In the genomic region with DNA sequence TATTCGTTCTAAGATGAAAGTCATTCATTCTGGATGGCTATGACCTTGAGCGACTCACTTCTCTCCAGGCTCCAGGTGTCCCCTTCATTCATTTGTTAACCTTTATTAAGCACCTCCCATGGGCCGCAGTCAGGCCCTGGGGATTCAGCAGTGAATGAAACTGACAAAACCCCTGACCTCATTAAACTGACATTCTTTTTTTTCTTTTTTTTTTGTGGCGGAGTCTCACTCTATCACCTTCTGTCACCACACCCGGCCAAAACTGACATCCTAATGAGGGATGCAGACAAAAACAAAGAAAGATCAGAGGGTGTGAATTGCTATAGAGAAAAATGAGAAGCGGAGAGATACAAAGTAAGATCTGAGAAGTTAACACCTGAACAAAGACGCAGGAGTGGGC, we compare ENCODE assay signal across 13 cellular contexts. TPM values are rescaled to one million over a fixed set of nuclear protein-coding genes. Genes with fewer than 3 reads are reported as not detected.
DNase-seq lines count a peak whose midpoint lies in the region; ATAC-seq, FAIRE-seq and TF ChIP-seq lines count a peak whose summit lies in the region.
"Had no signal": no experiment of that assay in that cellular context is flagged by ENCODE, and none has a peak within 500 bp of the region (broad histone marks: within the 10 kb centered on the region; RNA-seq: fewer than 3 reads in every experiment).

No MANE protein-coding gene starts in this region.

- no peaks in the 10 kb centered on the region for H3K4me1 Mint-ChIP-seq in activated naive CD8-positive, alpha-beta T cell treated with anti-CD3 and anti-CD28 coated beads, Interleukin-2, amount 50 U/mL, for 24 hours
- peaks cover 2% of the 10 kb centered on the region for H3K4me1 Mint-ChIP-seq in activated naive CD8-positive, alpha-beta T cell treated with anti-CD3 and anti-CD28 coated beads for 36 hours

- H3K9me3 ChIP-seq in IMR-90 (ENCODE audit: control insufficient read depth, insufficient read depth, low read length) (no peaks in the 10 kb centered on the region), GM12878 (replicated peaks; ENCODE audit: control insufficient read depth, insufficient read depth, low read length) (no peaks in the 10 kb centered on the region), neuronal stem cell (replicated peaks in 1 of 2; ENCODE audit: control insufficient read depth in 2 of 2, insufficient read depth in 1 of 2, low read depth in 1 of 2, low read length in 2 of 2) (no peaks in the 10 kb centered on the region), lower lobe of right lung (no peaks in the 10 kb centered on the region)
- H3K9me3 ChIP-seq: Caco-2 had no signal

- TF ChIP-seq RAD21 in IMR-90 (IDR thresholded peaks at IDR 0.05; ENCODE audit: low read length) (no peak), GM12878 (IDR thresholded peaks at IDR 0.05; ENCODE audit: insufficient read depth, low read depth, low read length) (no peak)

- SMC1A ChIA-PET in GM12878 (lab: Charles Lee; ENCODE audit: uncharacterized antibody, unreplicated experiment): interaction anchor here (0.8 to 1.2 kb wide), 6 partner anchors 17 to 380 kb away, joined by 3 to 5 read pairs (median 3); no protein-coding TSS in a partner anchor

- H3K4me2 ChIP-seq in IMR-90 (ENCODE audit: low read depth, low read length): no peak overlapping the region
- H3K4me2 ChIP-seq in GM12878 (ENCODE audit: control insufficient read depth, insufficient read depth): no peak overlapping the region
- no peak overlapping the region for H3K4me2 ChIP-seq in neuronal stem cell (ENCODE audit: insufficient read depth, low read length, poor library complexity, severe bottlenecking)
- H3K4me2 ChIP-seq: PC-9 had no signal

- H3K4ac ChIP-seq in IMR-90 (ENCODE audit: low read depth, low read length) (no peak overlapping the region), neuronal stem cell (ENCODE audit: low read length) (no peak overlapping the region)

- no peak for DNase-seq in activated naive CD8-positive, alpha-beta T cell treated with anti-CD3 and anti-CD28 coated beads, Interleukin-2, amount 50 U/mL, for 24 hours
- DNase-seq in activated naive CD8-positive, alpha-beta T cell treated with anti-CD3 and anti-CD28 coated beads for 36 hours: no peak
- DNase-seq in IMR-90: no peak
- no peak for DNase-seq in GM12878 (ENCODE audit: low read depth, low spot score)
- no peak for DNase-seq in neuronal stem cell (ENCODE audit: low spot score)
- no peak for DNase-seq in activated CD4-positive, alpha-beta T cell treated with anti-CD3 and anti-CD28 coated beads, Interleukin-2, amount 50 U/mL, for 48 hours
- DNase-seq in lower lobe of right lung: no peak
- DNase-seq in NCI-H1694 treated with DMSO at 0.1 percent for 48 hours (lab: John Stamatoyannopoulos, UW): no peak
- DNase-seq: NCI-H526 treated with DMSO at 0.1 percent for 48 hours had no signal

- no peak overlapping the region for H2BK20ac ChIP-seq in IMR-90 (ENCODE audit: low read depth, low read length)

- TF ChIP-seq CTCF in IMR-90 (conservative IDR thresholded peaks at IDR 0.05; ENCODE audit: low read depth, low read length) (no peak), GM12878 (IDR thresholded peaks at IDR 0.05 in 2 of 3, conservative IDR thresholded peaks at IDR 0.05 in 1 of 3; ENCODE audit: control insufficient read depth in 2 of 3, extremely low read depth in 1 of 3, insufficient read depth in 1 of 3, low read depth in 3 of 3, low read length in 3 of 3) (no peak), lower lobe of right lung (IDR thresholded peaks at IDR 0.05) (no peak)

- peaks cover 8% of the 10 kb centered on the region; the same call in 1 of the 2 replicates for H3K36me3 ChIP-seq in IMR-90 (ENCODE audit: control insufficient read depth, insufficient read depth, low read length)
- H3K36me3 ChIP-seq in GM12878 (ENCODE audit: control insufficient read depth in 2 of 2, insufficient read depth in 2 of 2, low read length in 1 of 2): no peaks in the 10 kb centered on the region
- H3K36me3 ChIP-seq in neuronal stem cell (replicated peaks in 1 of 2; ENCODE audit: control insufficient read depth in 2 of 2, insufficient read depth in 2 of 2, low read length in 2 of 2): peaks cover 0 to 18% of the 10 kb centered on the region in 2 donors
- H3K36me3 ChIP-seq in lower lobe of right lung: peaks cover 3% of the 10 kb centered on the region

- no peak overlapping the region for H3K4me3 Mint-ChIP-seq in activated naive CD8-positive, alpha-beta T cell treated with anti-CD3 and anti-CD28 coated beads, Interleukin-2, amount 50 U/mL, for 24 hours
- no peak overlapping the region for H3K4me3 Mint-ChIP-seq in activated naive CD8-positive, alpha-beta T cell treated with anti-CD3 and anti-CD28 coated beads for 36 hours
- H3K4me3 Mint-ChIP-seq: CD14-positive monocyte had no signal

- H3K27me3 Mint-ChIP-seq in activated naive CD8-positive, alpha-beta T cell treated with anti-CD3 and anti-CD28 coated beads, Interleukin-2, amount 50 U/mL, for 24 hours: no peaks in the 10 kb centered on the region
- H3K27me3 Mint-ChIP-seq in activated naive CD8-positive, alpha-beta T cell treated with anti-CD3 and anti-CD28 coated beads for 36 hours: no peaks in the 10 kb centered on the region

- H4K91ac ChIP-seq in IMR-90 (ENCODE audit: insufficient read depth, low read depth, low read length) (no peak overlapping the region), neuronal stem cell (ENCODE audit: low read depth, low read length, poor library complexity) (no peak overlapping the region)

- no peak for ATAC-seq in activated naive CD8-positive, alpha-beta T cell treated with anti-CD3 and anti-CD28 coated beads, Interleukin-2, amount 50 U/mL, for 24 hours
- ATAC-seq in IMR-90 (ENCODE audit: low read depth) (no peak), GM12878 (peak; percentile 33), lower lobe of right lung (no peak)

- peaks cover 5% of the 10 kb centered on the region; the same call in 1 of the 2 replicates for H3K9me1 ChIP-seq in IMR-90 (ENCODE audit: insufficient read depth, low read length)

- intact Hi-C loops in IMR-90 (cut with micrococcal nuclease): no loop called here
- intact Hi-C loops in GM12878 (cut with micrococcal nuclease; ENCODE audit: unreplicated experiment): no loop called here
- intact Hi-C loops in lower lobe of right lung (cut with DNase I): no loop called here

- no peaks in the 10 kb centered on the region for H4K20me1 ChIP-seq in IMR-90 (ENCODE audit: insufficient read depth, low read length)
- H4K20me1 ChIP-seq in GM12878 (ENCODE audit: control insufficient read depth, insufficient read depth): no peaks in the 10 kb centered on the region

- H2AFZ ChIP-seq in IMR-90 (replicated peaks; ENCODE audit: low read length, poor library complexity) (no peak overlapping the region), GM12878 (ENCODE audit: control insufficient read depth, low read depth, low read length) (no peak overlapping the region), neuronal stem cell (ENCODE audit: low read length) (no peak overlapping the region)
- H2AFZ ChIP-seq: PC-9 had no signal

- H3K4me3 ChIP-seq in IMR-90 (ENCODE audit: insufficient read depth, low read depth, low read length): no peak overlapping the region
- no peak overlapping the region for H3K4me3 ChIP-seq in GM12878
- no peak overlapping the region for H3K4me3 ChIP-seq in neuronal stem cell (ENCODE audit: low read length in 2 of 2)
- no peak overlapping the region for H3K4me3 ChIP-seq in lower lobe of right lung
- H3K4me3 ChIP-seq: PC-9, SK-N-MC had no signal

- H3K9ac ChIP-seq in IMR-90 (ENCODE audit: low read depth, low read length) (no peak overlapping the region), GM12878 (ENCODE audit: control insufficient read depth, insufficient read depth, low read length) (no peak overlapping the region), neuronal stem cell (ENCODE audit: low read depth, low read length, poor library complexity) (no peak overlapping the region)

- H2BK5ac ChIP-seq in IMR-90 (ENCODE audit: low read depth, low read length, poor library complexity, severe bottlenecking) (no peak overlapping the region), neuronal stem cell (ENCODE audit: low read length) (no peak overlapping the region)

- H3K27ac ChIP-seq in IMR-90 (ENCODE audit: insufficient read depth, low read length) (no peak overlapping the region), GM12878 (ENCODE audit: control insufficient read depth, insufficient read depth) (no peak overlapping the region), neuronal stem cell (replicated peaks; ENCODE audit: low read length) (no peak overlapping the region), lower lobe of right lung (no peak overlapping the region)
- H3K27ac ChIP-seq: PC-9, SK-N-MC had no signal

- H3K14ac ChIP-seq in IMR-90 (replicated peaks; ENCODE audit: low read depth, low read length) (no peak overlapping the region), neuronal stem cell (ENCODE audit: low read length) (no peak overlapping the region)

- H3K4me1 ChIP-seq in IMR-90 (ENCODE audit: control insufficient read depth, insufficient read depth, low read length): no peaks in the 10 kb centered on the region
- H3K4me1 ChIP-seq in GM12878 (ENCODE audit: control insufficient read depth, insufficient read depth, low read length): no peaks in the 10 kb centered on the region
- no peaks in the 10 kb centered on the region for H3K4me1 ChIP-seq in neuronal stem cell (ENCODE audit: control insufficient read depth in 2 of 2, insufficient read depth in 1 of 2, low read depth in 1 of 2, low read length in 2 of 2)
- peaks cover 5% of the 10 kb centered on the region for H3K4me1 ChIP-seq in lower lobe of right lung
- H3K4me1 ChIP-seq: Caco-2 had no signal

- no peak overlapping the region for H3K23ac ChIP-seq in IMR-90 (ENCODE audit: low read depth, low read length)
- no peak overlapping the region for H3K23ac ChIP-seq in neuronal stem cell (ENCODE audit: low read depth, low read length, poor library complexity)

- no peak for TF ChIP-seq POLR2A in IMR-90 (IDR thresholded peaks at IDR 0.05; ENCODE audit: low read depth, low read length)
- no peak for TF ChIP-seq POLR2A in GM12878 (IDR thresholded peaks at IDR 0.05; ENCODE audit: low read depth, low read length)

- no peak overlapping the region for H3K18ac ChIP-seq in IMR-90 (ENCODE audit: low read depth, low read length)
- peak overlapping the region; percentile 80 for H3K18ac ChIP-seq in neuronal stem cell (ENCODE audit: low read length)

- H2AK5ac ChIP-seq in IMR-90 (ENCODE audit: low read depth, low read length) (0 out of 2 replicates have a peak overlapping the region, but pooled peaks have one; percentile 9), neuronal stem cell (ENCODE audit: low read depth, low read length) (no peak overlapping the region)

- no TSS peak for BruUV-seq in IMR-90 (replicated peaks; lab: Mats Ljungman, UMichigan)
- no TSS peak for BruUV-seq in GM12878 (replicated peaks; lab: Mats Ljungman, UMichigan)

- H3K79me1 ChIP-seq in IMR-90 (ENCODE audit: low read depth in 1 of 2, low read length in 2 of 2) (no peaks in the 10 kb centered on the region; a peak in 1 of 4 replicates), neuronal stem cell (ENCODE audit: low read depth, low read length) (no peaks in the 10 kb centered on the region)

- H3K56ac ChIP-seq in IMR-90 (ENCODE audit: extremely low read depth, insufficient read depth, low read length): no peak overlapping the region

- H2BK12ac ChIP-seq in neuronal stem cell (ENCODE audit: low read length): no peak overlapping the region

- no peak overlapping the region for H2BK120ac ChIP-seq in IMR-90 (ENCODE audit: low read depth, low read length)
- no peak overlapping the region for H2BK120ac ChIP-seq in neuronal stem cell (ENCODE audit: low read depth, low read length)

- CTCF ChIA-PET in IMR-90 (lab: Yijun Ruan, JAX): interaction anchor here (0.7 to 2.7 kb wide), 5 partner anchors 8 to 77 kb away, joined by 3 to 16 read pairs (median 4); partner anchors contain the start of genes CERCAM and URM1
- CTCF ChIA-PET in GM12878 (lab: Yijun Ruan, JAX): interaction anchor here (0.6 to 2.3 kb wide), 39 partner anchors 8 to 490 kb away, joined by 3 to 13 read pairs (median 4); partner anchors contain the start of genes CERCAM, ENDOG, ODF2 and SPTAN1

- RAD21 ChIA-PET in GM12878 (lab: Charles Lee; ENCODE audit: unreplicated experiment): interaction anchor here (1.0 to 3.3 kb wide), 4 partner anchors 19 to 285 kb away, joined by 3 to 16 read pairs (median 6); partner anchors contain the start of genes CERCAM and ZDHHC12

- TF ChIP-seq EP300 in GM12878 (IDR thresholded peaks at IDR 0.05; ENCODE audit: borderline replicate concordance in 1 of 2, control insufficient read depth in 1 of 2, low read depth in 2 of 2, low read length in 2 of 2): no peak; a peak in 1 of 4 replicates

- no peak overlapping the region for H4K5ac ChIP-seq in IMR-90 (ENCODE audit: low read depth, low read length)

- H2BK15ac ChIP-seq in IMR-90 (ENCODE audit: low read depth, low read length) (no peak overlapping the region), neuronal stem cell (ENCODE audit: low read length) (no peak overlapping the region)

- peak overlapping the region; percentile 2 for H3K27ac Mint-ChIP-seq in activated naive CD8-positive, alpha-beta T cell treated with anti-CD3 and anti-CD28 coated beads, Interleukin-2, amount 50 U/mL, for 24 hours
- no peak overlapping the region for H3K27ac Mint-ChIP-seq in activated naive CD8-positive, alpha-beta T cell treated with anti-CD3 and anti-CD28 coated beads for 36 hours
- H3K27ac Mint-ChIP-seq: CD14-positive monocyte had no signal

- H2AK9ac ChIP-seq in IMR-90 (replicated peaks; ENCODE audit: low read depth, low read length, poor library complexity): no peak overlapping the region

- in situ Hi-C loops in IMR-90 (cut with MboI; ENCODE audit: low sequenced_read_pairs) (no loop called here), GM12878 (cut with MboI) (no loop called here)

- no peaks in the 10 kb centered on the region for H3K79me2 ChIP-seq in GM12878 (ENCODE audit: control insufficient read depth, insufficient read depth, low read length)

- POLR2A ChIA-PET in IMR-90 (lab: Charles Lee; ENCODE audit: unreplicated experiment): no interaction called here
- POLR2A ChIA-PET in GM12878 (lab: Charles Lee): no interaction called here

- FAIRE-seq in GM12878 (lab: Jason Lieb, UNC): no peak

- 80% methylated on average over 1 of the region's 7 CpGs; no CpG with 5 or more reads in 1 of the 2 experiments for WGBS in IMR-90 (ENCODE audit: extremely low coverage in 2 of 2, insufficient read length in 1 of 2), 2 experiments
- 60% methylated on average over 7 of the region's 7 CpGs for WGBS in GM12878 (ENCODE audit: insufficient coverage, insufficient replicate concordance, low lambda C conversion rate, missing lambda C conversion rate)
- no CpG with 5 or more reads among the region's 7 CpGs for WGBS in neuronal stem cell (ENCODE audit: extremely low coverage in 2 of 2, insufficient read length in 2 of 2, insufficient replicate concordance in 1 of 2), 2 donors

- H3K27me3 ChIP-seq in IMR-90 (ENCODE audit: control insufficient read depth, insufficient read depth, low read length) (no peaks in the 10 kb centered on the region), GM12878 (replicated peaks in 1 of 2; ENCODE audit: control insufficient read depth in 2 of 2, insufficient read depth in 2 of 2, low read length in 1 of 2) (no peaks in the 10 kb centered on the region), neuronal stem cell (ENCODE audit: control insufficient read depth in 3 of 3, insufficient read depth in 3 of 3, low read depth in 1 of 3, low read length in 3 of 3) (no peaks in the 10 kb centered on the region), lower lobe of right lung (ENCODE audit: low read depth) (no peaks in the 10 kb centered on the region)

- no peaks in the 10 kb centered on the region for H3K36me3 Mint-ChIP-seq in activated naive CD8-positive, alpha-beta T cell treated with anti-CD3 and anti-CD28 coated beads, Interleukin-2, amount 50 U/mL, for 24 hours (ENCODE audit: low read depth)
- no peaks in the 10 kb centered on the region for H3K36me3 Mint-ChIP-seq in activated naive CD8-positive, alpha-beta T cell treated with anti-CD3 and anti-CD28 coated beads for 36 hours
- H3K36me3 Mint-ChIP-seq: CD14-positive monocyte had no signal

- no peaks in the 10 kb centered on the region for H3K9me3 Mint-ChIP-seq in activated naive CD8-positive, alpha-beta T cell treated with anti-CD3 and anti-CD28 coated beads, Interleukin-2, amount 50 U/mL, for 24 hours
- H3K9me3 Mint-ChIP-seq in activated naive CD8-positive, alpha-beta T cell treated with anti-CD3 and anti-CD28 coated beads for 36 hours: no peaks in the 10 kb centered on the region

- dilution Hi-C loops in IMR-90 (cut with HindIII; ENCODE audit: low sequenced_read_pairs, unreplicated experiment): no loop called here

- no peak overlapping the region for H4K8ac ChIP-seq in IMR-90 (ENCODE audit: low read depth in 2 of 2, low read length in 2 of 2)
- no peak overlapping the region for H4K8ac ChIP-seq in neuronal stem cell (ENCODE audit: low read depth, low read length)

RNA-seq across cellular contexts. Expression of gene ODF2, which starts 16.5 kb away (rescaled TPM):
- total RNA-seq in activated naive CD8-positive, alpha-beta T cell treated with anti-CD3 and anti-CD28 coated beads for 36 hours: 10 to 100 TPM; 72.7 to 76.1 TPM
- total RNA-seq in IMR-90 (2012; rRNA removed) (46.4 and 59.2 TPM in 2 replicates), GM12878 (2014; rRNA removed) (36.7 and 38.4 TPM in 2 replicates), GM12878 (2014; rRNA removed; fragmentation: Illumina TruSeq; extraction: Trizol) (36.2 and 38.6 TPM in 2 replicates), GM12878 (2021) (38.4 and 42.3 TPM in 2 replicates), lower lobe of right lung (20.3 TPM)
- polyA plus RNA-seq in IMR-90 (2012; rRNA removed) (34.9 and 40.2 TPM in 2 replicates), GM12878 (2011; rRNA removed) (14.4 and 22.0 TPM in 2 replicates), GM12878 (2014; fragmentation: Illumina TruSeq; extraction: Trizol) (40.6 and 46.0 TPM in 2 replicates), GM12878 (2014; fragmentation: Nextera tagmentation; extraction: Ambion mirVana) (10 to 100 TPM in 1 of 2 experiments, 1 to 10 TPM in 1; 8.7 to 14.3 TPM), GM12878 (2014; rRNA removed) (26.2 and 29.2 TPM in 2 replicates), GM12878 (2016; fragmentation: Nextera tagmentation; extraction: Ambion mirVana) (10 to 100 TPM; 55.6 to 65.1 TPM)
- polyA plus RNA-seq in IMR-90 (2012; cell fraction: cytosol; rRNA removed): 10.1 and 11.6 TPM in 2 replicates
- polyA plus RNA-seq in IMR-90 (2012; cell fraction: nucleus; rRNA removed; ENCODE audit: low replicate concordance): 113 and 193 TPM in 2 replicates
- total RNA-seq in GM12878 (2013; cell fraction: nucleolus; rRNA removed): 71.8 and 84.0 TPM in 2 replicates
- 14.5 TPM for polyA plus RNA-seq in GM12878 (2011; ENCODE audit: low read depth)
- polyA plus RNA-seq in GM12878 (2011; cell fraction: cytosol; rRNA removed): 18.9 and 23.0 TPM in 2 replicates
- polyA plus RNA-seq in GM12878 (2011; cell fraction: nucleus; rRNA removed): 185 and 243 TPM in 2 replicates
- polyA plus RNA-seq in GM12878 (2012): 25.2 and 28.8 TPM in 2 replicates
- polyA minus RNA-seq in GM12878 (2011; rRNA and poly(A)+ RNA removed): 15.3 and 16.2 TPM in 2 replicates
- 8.8 and 10.4 TPM in 2 replicates for polyA minus RNA-seq in GM12878 (2011; cell fraction: cytosol; rRNA and poly(A)+ RNA removed)
- 15.8 and 28.4 TPM in 2 replicates for polyA minus RNA-seq in GM12878 (2011; cell fraction: nucleus; rRNA and poly(A)+ RNA removed)
- 27.4 TPM for polyA plus RNA-seq in neuronal stem cell (2013, experiment 1 of 2)
- 27.8 TPM for polyA plus RNA-seq in neuronal stem cell (2013, experiment 2 of 2)

RNA-seq across cellular contexts. Expression of gene CERCAM, which starts 18.6 kb away (rescaled TPM):
- 1 to 10 TPM; 1.4 to 2.2 TPM for total RNA-seq in activated naive CD8-positive, alpha-beta T cell treated with anti-CD3 and anti-CD28 coated beads for 36 hours
- total RNA-seq in IMR-90 (2012; rRNA removed) (15.1 and 16.1 TPM in 2 replicates), GM12878 (2014; rRNA removed) (0.87 and 0.96 TPM in 2 replicates), GM12878 (2014; rRNA removed; fragmentation: Illumina TruSeq; extraction: Trizol) (0.31 and 0.46 TPM in 2 replicates), GM12878 (2021) (1.2 TPM in 2 replicates), lower lobe of right lung (11.2 TPM)
- polyA plus RNA-seq in IMR-90 (2012; rRNA removed) (118 and 146 TPM in 2 replicates), GM12878 (2011; rRNA removed) (3.2 and 6.7 TPM in 2 replicates), GM12878 (2014; fragmentation: Illumina TruSeq; extraction: Trizol) (0.13 and 0.34 TPM in 2 replicates), GM12878 (2014; fragmentation: Nextera tagmentation; extraction: Ambion mirVana) (under 1 TPM; 0.05 TPM), GM12878 (2014; rRNA removed) (1.1 and 1.5 TPM in 2 replicates), GM12878 (2016; fragmentation: Nextera tagmentation; extraction: Ambion mirVana) (1 to 10 TPM in 1 of 2 experiments, under 1 TPM in 1; 0.45 to 1.1 TPM)
- 284 and 310 TPM in 2 replicates for polyA plus RNA-seq in IMR-90 (2012; cell fraction: cytosol; rRNA removed)
- 98.6 and 199 TPM in 2 replicates for polyA plus RNA-seq in IMR-90 (2012; cell fraction: nucleus; rRNA removed; ENCODE audit: low replicate concordance)
- total RNA-seq in GM12878 (2013; cell fraction: nucleolus; rRNA removed): 14.8 and 17.0 TPM in 2 replicates
- 1.8 TPM for polyA plus RNA-seq in GM12878 (2011; ENCODE audit: low read depth)
- 9.9 and 10.5 TPM in 2 replicates for polyA plus RNA-seq in GM12878 (2011; cell fraction: cytosol; rRNA removed)
- polyA plus RNA-seq in GM12878 (2011; cell fraction: nucleus; rRNA removed): 8.0 and 14.8 TPM in 2 replicates
- polyA plus RNA-seq in GM12878 (2012): 3.7 and 4.2 TPM in 2 replicates
- 3.0 and 9.4 TPM in 2 replicates for polyA minus RNA-seq in GM12878 (2011; rRNA and poly(A)+ RNA removed)
- polyA minus RNA-seq in GM12878 (2011; cell fraction: cytosol; rRNA and poly(A)+ RNA removed): 3.4 and 4.8 TPM in 2 replicates
- 3.3 and 5.8 TPM in 2 replicates for polyA minus RNA-seq in GM12878 (2011; cell fraction: nucleus; rRNA and poly(A)+ RNA removed)
- 0.70 TPM for polyA plus RNA-seq in neuronal stem cell (2013, experiment 1 of 2)
- polyA plus RNA-seq in neuronal stem cell (2013, experiment 2 of 2): 0.76 TPM
